ENCODE assay signal across 1 cellular context in the genomic region with DNA sequence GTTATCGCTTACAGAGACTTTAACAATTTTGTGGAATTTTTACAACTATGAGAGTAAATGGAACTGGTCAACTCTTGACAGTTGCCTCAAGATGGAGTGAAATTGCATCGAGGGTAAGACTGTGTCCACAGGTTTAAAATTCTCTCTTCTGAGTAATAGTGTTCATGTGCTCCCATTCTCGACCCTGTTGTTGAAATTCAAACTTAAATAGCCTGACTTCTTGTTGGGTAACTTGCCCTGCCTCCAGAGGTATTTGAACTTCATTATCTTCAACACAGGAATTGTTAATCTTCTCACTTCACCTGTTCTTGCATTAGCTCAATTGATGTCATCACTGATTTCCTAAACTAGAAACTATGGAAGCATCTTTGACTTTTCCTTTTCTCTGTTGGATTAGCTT.
TF ChIP-seq lines count a peak whose summit lies in the region.

No MANE protein-coding gene starts in this region.

TF ChIP-seq in GM12878, 131 proteins besides CTCF, POLR2A, EP300 and RAD21 (continued from another document):
- TF ChIP-seq, protein P1, sequence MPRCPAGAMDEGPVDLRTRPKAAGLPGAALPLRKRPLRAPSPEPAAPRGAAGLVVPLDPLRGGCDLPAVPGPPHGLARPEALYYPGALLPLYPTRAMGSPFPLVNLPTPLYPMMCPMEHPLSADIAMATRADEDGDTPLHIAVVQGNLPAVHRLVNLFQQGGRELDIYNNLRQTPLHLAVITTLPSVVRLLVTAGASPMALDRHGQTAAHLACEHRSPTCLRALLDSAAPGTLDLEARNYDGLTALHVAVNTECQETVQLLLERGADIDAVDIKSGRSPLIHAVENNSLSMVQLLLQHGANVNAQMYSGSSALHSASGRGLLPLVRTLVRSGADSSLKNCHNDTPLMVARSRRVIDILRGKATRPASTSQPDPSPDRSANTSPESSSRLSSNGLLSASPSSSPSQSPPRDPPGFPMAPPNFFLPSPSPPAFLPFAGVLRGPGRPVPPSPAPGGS (IDR thresholded peaks at IDR 0.05; ENCODE audit: borderline replicate concordance, insufficient read depth, low read depth, low read length, poor library complexity, severe bottlenecking) = no peak
- no peak for TF ChIP-seq HDAC2 (IDR thresholded peaks at IDR 0.05)
- no peak for TF ChIP-seq CREB1 (IDR thresholded peaks at IDR 0.05; ENCODE audit: low read depth)
- TF ChIP-seq, protein P2, sequence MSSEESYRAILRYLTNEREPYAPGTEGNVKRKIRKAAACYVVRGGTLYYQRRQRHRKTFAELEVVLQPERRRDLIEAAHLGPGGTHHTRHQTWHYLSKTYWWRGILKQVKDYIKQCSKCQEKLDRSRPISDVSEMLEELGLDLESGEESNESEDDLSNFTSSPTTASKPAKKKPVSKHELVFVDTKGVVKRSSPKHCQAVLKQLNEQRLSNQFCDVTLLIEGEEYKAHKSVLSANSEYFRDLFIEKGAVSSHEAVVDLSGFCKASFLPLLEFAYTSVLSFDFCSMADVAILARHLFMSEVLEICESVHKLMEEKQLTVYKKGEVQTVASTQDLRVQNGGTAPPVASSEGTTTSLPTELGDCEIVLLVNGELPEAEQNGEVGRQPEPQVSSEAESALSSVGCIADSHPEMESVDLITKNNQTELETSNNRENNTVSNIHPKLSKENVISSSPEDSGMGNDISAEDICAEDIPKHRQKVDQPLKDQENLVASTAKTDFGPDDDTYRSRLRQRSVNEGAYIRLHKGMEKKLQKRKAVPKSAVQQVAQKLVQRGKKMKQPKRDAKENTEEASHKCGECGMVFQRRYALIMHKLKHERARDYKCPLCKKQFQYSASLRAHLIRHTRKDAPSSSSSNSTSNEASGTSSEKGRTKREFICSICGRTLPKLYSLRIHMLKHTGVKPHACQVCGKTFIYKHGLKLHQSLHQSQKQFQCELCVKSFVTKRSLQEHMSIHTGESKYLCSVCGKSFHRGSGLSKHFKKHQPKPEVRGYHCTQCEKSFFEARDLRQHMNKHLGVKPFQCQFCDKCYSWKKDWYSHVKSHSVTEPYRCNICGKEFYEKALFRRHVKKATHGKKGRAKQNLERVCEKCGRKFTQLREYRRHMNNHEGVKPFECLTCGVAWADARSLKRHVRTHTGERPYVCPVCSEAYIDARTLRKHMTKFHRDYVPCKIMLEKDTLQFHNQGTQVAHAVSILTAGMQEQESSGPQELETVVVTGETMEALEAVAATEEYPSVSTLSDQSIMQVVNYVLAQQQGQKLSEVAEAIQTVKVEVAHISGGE (CRISPR knock-in tag; IDR thresholded peaks at IDR 0.05) = no peak
- no peak for TF ChIP-seq NR2F1 (conservative IDR thresholded peaks at IDR 0.05)
- TF ChIP-seq, protein P3, sequence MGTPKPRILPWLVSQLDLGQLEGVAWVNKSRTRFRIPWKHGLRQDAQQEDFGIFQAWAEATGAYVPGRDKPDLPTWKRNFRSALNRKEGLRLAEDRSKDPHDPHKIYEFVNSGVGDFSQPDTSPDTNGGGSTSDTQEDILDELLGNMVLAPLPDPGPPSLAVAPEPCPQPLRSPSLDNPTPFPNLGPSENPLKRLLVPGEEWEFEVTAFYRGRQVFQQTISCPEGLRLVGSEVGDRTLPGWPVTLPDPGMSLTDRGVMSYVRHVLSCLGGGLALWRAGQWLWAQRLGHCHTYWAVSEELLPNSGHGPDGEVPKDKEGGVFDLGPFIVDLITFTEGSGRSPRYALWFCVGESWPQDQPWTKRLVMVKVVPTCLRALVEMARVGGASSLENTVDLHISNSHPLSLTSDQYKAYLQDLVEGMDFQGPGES (IDR thresholded peaks at IDR 0.05) = no peak
- no peak for TF ChIP-seq IRF4 (IDR thresholded peaks at IDR 0.05; ENCODE audit: low read depth, low read length)
- TF ChIP-seq GATAD2B (conservative IDR thresholded peaks at IDR 0.05; ENCODE audit: low read depth) = no peak
- no peak for TF ChIP-seq FOXM1 (IDR thresholded peaks at IDR 0.05; ENCODE audit: low read depth, low read length)
- TF ChIP-seq, protein P4, sequence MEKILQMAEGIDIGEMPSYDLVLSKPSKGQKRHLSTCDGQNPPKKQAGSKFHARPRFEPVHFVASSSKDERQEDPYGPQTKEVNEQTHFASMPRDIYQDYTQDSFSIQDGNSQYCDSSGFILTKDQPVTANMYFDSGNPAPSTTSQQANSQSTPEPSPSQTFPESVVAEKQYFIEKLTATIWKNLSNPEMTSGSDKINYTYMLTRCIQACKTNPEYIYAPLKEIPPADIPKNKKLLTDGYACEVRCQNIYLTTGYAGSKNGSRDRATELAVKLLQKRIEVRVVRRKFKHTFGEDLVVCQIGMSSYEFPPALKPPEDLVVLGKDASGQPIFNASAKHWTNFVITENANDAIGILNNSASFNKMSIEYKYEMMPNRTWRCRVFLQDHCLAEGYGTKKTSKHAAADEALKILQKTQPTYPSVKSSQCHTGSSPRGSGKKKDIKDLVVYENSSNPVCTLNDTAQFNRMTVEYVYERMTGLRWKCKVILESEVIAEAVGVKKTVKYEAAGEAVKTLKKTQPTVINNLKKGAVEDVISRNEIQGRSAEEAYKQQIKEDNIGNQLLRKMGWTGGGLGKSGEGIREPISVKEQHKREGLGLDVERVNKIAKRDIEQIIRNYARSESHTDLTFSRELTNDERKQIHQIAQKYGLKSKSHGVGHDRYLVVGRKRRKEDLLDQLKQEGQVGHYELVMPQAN (conservative IDR thresholded peaks at IDR 0.05) = no peak
- TF ChIP-seq CBFB (IDR thresholded peaks at IDR 0.05; ENCODE audit: low read depth) = no peak
- TF ChIP-seq, protein P5, sequence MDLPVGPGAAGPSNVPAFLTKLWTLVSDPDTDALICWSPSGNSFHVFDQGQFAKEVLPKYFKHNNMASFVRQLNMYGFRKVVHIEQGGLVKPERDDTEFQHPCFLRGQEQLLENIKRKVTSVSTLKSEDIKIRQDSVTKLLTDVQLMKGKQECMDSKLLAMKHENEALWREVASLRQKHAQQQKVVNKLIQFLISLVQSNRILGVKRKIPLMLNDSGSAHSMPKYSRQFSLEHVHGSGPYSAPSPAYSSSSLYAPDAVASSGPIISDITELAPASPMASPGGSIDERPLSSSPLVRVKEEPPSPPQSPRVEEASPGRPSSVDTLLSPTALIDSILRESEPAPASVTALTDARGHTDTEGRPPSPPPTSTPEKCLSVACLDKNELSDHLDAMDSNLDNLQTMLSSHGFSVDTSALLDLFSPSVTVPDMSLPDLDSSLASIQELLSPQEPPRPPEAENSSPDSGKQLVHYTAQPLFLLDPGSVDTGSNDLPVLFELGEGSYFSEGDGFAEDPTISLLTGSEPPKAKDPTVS (IDR thresholded peaks at IDR 0.05; ENCODE audit: low read depth, low read length) = no peak
- no peak for TF ChIP-seq RBBP5 (conservative IDR thresholded peaks at IDR 0.05)
- no peak for TF ChIP-seq MYB (IDR thresholded peaks at IDR 0.05; ENCODE audit: borderline replicate concordance, low read depth, low read length)
- no peak for TF ChIP-seq YBX1 (IDR thresholded peaks at IDR 0.05)
- TF ChIP-seq BMI1 (IDR thresholded peaks at IDR 0.05; ENCODE audit: borderline replicate concordance) = no peak
- no peak for TF ChIP-seq RB1 (IDR thresholded peaks at IDR 0.05; ENCODE audit: borderline replicate concordance)
- no peak for TF ChIP-seq TAF1 (IDR thresholded peaks at IDR 0.05; ENCODE audit: borderline replicate concordance, low read depth, low read length)
